Comparison of ENCODE assay signal across 8 cellular contexts in the genomic region with DNA sequence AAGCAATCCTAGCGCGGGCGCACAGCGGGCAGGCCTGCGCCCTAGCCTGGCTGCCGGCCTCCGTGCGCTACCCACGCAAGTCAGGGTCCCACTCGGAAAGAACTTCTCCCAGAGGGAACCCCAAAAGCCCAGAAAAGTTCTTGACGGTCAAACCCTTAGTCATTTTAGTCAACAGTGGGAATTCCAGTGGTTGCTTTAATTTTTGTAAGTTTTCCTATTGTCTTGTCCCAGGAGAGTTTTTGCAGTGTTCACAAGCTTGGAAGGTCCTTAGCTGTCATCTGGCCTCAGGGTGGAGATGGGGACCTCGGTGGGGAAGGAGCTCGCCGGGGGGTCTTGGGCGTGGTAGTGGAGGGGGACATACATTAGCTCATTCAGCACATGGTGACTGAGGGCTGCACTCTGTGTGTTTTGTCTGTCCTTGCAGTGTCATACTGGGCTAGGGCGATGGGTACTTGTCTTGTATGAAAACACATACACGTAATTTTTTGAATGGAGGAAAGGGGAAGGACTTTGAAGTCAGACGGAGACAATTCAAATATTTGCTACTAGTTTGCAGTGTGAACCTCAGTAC. TPM values are rescaled to one million over a fixed set of nuclear protein-coding genes. Genes with fewer than 3 reads are reported as not detected.
DNase-seq lines count a peak whose midpoint lies in the region; ATAC-seq and TF ChIP-seq lines count a peak whose summit lies in the region.

No MANE protein-coding gene starts in this region.

- ATAC-seq in HG02623 (IDR thresholded peaks at IDR 0.05; ENCODE audit: unreplicated experiment): peak; percentile 31
- ATAC-seq in foreskin keratinocyte: peak; percentile 8

- H3K27ac Mint-ChIP-seq in T-helper 2 cell treated with Interferon-gamma antibody and Interleukin-4, amounts not matched to agents 5 μg/mL and 100 μg/mL, for 36 hours: peak overlapping the region; percentile 84
- H3K27ac Mint-ChIP-seq in progenitor cell of endocrine pancreas: peak overlapping the region; percentile 86

- peaks cover 6% of the 10 kb centered on the region for H3K27me3 Mint-ChIP-seq in T-helper 2 cell treated with Interferon-gamma antibody and Interleukin-4, amounts not matched to agents 5 μg/mL and 100 μg/mL, for 36 hours (ENCODE audit: low read depth)
- no peaks in the 10 kb centered on the region for H3K27me3 Mint-ChIP-seq in progenitor cell of endocrine pancreas

- peak overlapping the region; percentile 88 for H3K4me3 Mint-ChIP-seq in T-helper 2 cell treated with Interferon-gamma antibody and Interleukin-4, amounts not matched to agents 5 μg/mL and 100 μg/mL, for 36 hours
- H3K4me3 Mint-ChIP-seq in progenitor cell of endocrine pancreas (ENCODE audit: low read depth): peak overlapping the region; percentile 85

- H3K4me1 ChIP-seq in foreskin keratinocyte: no peaks in the 10 kb centered on the region

- H3K9me3 Mint-ChIP-seq in T-helper 2 cell treated with Interferon-gamma antibody and Interleukin-4, amounts not matched to agents 5 μg/mL and 100 μg/mL, for 36 hours: no peaks in the 10 kb centered on the region
- no peaks in the 10 kb centered on the region for H3K9me3 Mint-ChIP-seq in progenitor cell of endocrine pancreas (ENCODE audit: low read depth)

- TF ChIP-seq CTCF in foreskin keratinocyte (conservative IDR thresholded peaks at IDR 0.05) (no peak), progenitor cell of endocrine pancreas (IDR thresholded peaks at IDR 0.05; ENCODE audit: unreplicated experiment) (no peak)

- peak overlapping the region; percentile 55 for H3K27ac ChIP-seq in foreskin keratinocyte

- H3K27me3 ChIP-seq in foreskin keratinocyte: no peaks in the 10 kb centered on the region

- DNase-seq in NCI-H524 (lab: John Stamatoyannopoulos, UW) (peak; percentile 9 to 30), NCI-H524 treated with DMSO at 0.1 percent for 48 hours (lab: John Stamatoyannopoulos, UW) (no peak), foreskin keratinocyte (no peak), progenitor cell of endocrine pancreas (ENCODE audit: low spot score, unreplicated experiment) (no peak), glomerular visceral epithelial cell (ENCODE audit: extremely low spot score) (no peak), NCI-H187 treated with DMSO at 0.1 percent for 48 hours (lab: John Stamatoyannopoulos, UW) (no peak)
- DNase-seq in T-helper 2 cell treated with Interferon-gamma antibody and Interleukin-4, amounts not matched to agents 5 μg/mL and 100 μg/mL, for 36 hours (ENCODE audit: low spot score): no peak

- H3K36me3 Mint-ChIP-seq in T-helper 2 cell treated with Interferon-gamma antibody and Interleukin-4, amounts not matched to agents 5 μg/mL and 100 μg/mL, for 36 hours (ENCODE audit: low read depth): no peaks in the 10 kb centered on the region
- H3K36me3 Mint-ChIP-seq in progenitor cell of endocrine pancreas (ENCODE audit: insufficient read depth): no peaks in the 10 kb centered on the region

- peaks cover 4% of the 10 kb centered on the region for H3K4me1 Mint-ChIP-seq in T-helper 2 cell treated with Interferon-gamma antibody and Interleukin-4, amounts not matched to agents 5 μg/mL and 100 μg/mL, for 36 hours (ENCODE audit: low read depth)
- peaks cover 5% of the 10 kb centered on the region for H3K4me1 Mint-ChIP-seq in progenitor cell of endocrine pancreas (ENCODE audit: low read depth)

RNA-seq across cellular contexts. Expression of gene MINDY4, which starts 0.7 kb away (rescaled TPM):
- total RNA-seq in foreskin keratinocyte (3.0 and 3.5 TPM in 2 replicates), progenitor cell of endocrine pancreas (14.3 and 15.5 TPM in 2 replicates)
- polyA plus RNA-seq in foreskin keratinocyte: 0.97 and 1.4 TPM in 2 replicates

RNA-seq across cellular contexts. Expression of gene INMT, which starts 20.0 kb away (rescaled TPM):
- not detected in 2 replicates for total RNA-seq in foreskin keratinocyte
- polyA plus RNA-seq in foreskin keratinocyte: not detected in 2 replicates
- total RNA-seq in progenitor cell of endocrine pancreas: 2.7 and 2.9 TPM in 2 replicates

Comparison
In these comparisons a context has a peak if more than half of its experiments do, and no peak if none do; other contexts are left out.
1. DNase-seq: peak in NCI-H524 (2 of 2); none in NCI-H524 treated with DMSO at 0.1 percent for 48 hours (single experiment), T-helper 2 cell treated with Interferon-gamma antibody and Interleukin-4, amounts not matched to agents 5 μg/mL and 100 μg/mL, for 36 hours (single experiment), foreskin keratinocyte (0 of 2), progenitor cell of endocrine pancreas (single experiment), glomerular visceral epithelial cell (single experiment) and NCI-H187 treated with DMSO at 0.1 percent for 48 hours (single experiment).